In genomic region chr10:86393401-86393800, GRCh38 we compare ENCODE assay signal across 2 cellular contexts.
TF ChIP-seq lines count a peak whose summit lies in the region.

No MANE protein-coding gene starts in this region.

TF ChIP-seq in HEK293, 187 proteins besides CTCF, POLR2A, EP300 and RAD21:
- TF ChIP-seq ZNF692 (tag by site-specific recombination; IDR thresholded peaks at IDR 0.05) (no peak), ZNF629 (tag by site-specific recombination; IDR thresholded peaks at IDR 0.05) (peak; percentile 20; the same call in 1 of the 2 replicates), RBAK (tag by site-specific recombination; IDR thresholded peaks at IDR 0.05) (no peak), ZNF580 (tag by site-specific recombination; IDR thresholded peaks at IDR 0.05) (no peak), ZNF18 (tag by site-specific recombination; IDR thresholded peaks at IDR 0.05) (no peak), ZNF830 (tag by site-specific recombination; IDR thresholded peaks at IDR 0.05; ENCODE audit: low read depth) (no peak), ATF2 (tag by site-specific recombination; IDR thresholded peaks at IDR 0.05; ENCODE audit: low read depth) (0 out of 2 replicates have a peak, but pooled peaks have one; percentile 19)
TF ChIP-seq in HEK293: peak in this region for 2.

TF ChIP-seq in GM12878, 131 proteins besides CTCF, POLR2A, EP300 and RAD21:
- TF ChIP-seq SMAD1 (IDR thresholded peaks at IDR 0.05; ENCODE audit: low read depth, partially characterized antibody) = no peak
- no peak for TF ChIP-seq NBN (IDR thresholded peaks at IDR 0.05)
- TF ChIP-seq ZNF687 (IDR thresholded peaks at IDR 0.05) = no peak
- TF ChIP-seq EGR1 (IDR thresholded peaks at IDR 0.05; ENCODE audit: borderline replicate concordance in 1 of 2, low read depth in 2 of 2, low read length in 2 of 2) = no peak
- TF ChIP-seq SMARCA5 (IDR thresholded peaks at IDR 0.05) = no peak
- TF ChIP-seq NFYA (IDR thresholded peaks at IDR 0.05; ENCODE audit: borderline replicate concordance, low read depth, low read length) = no peak
- TF ChIP-seq SMAD5 (IDR thresholded peaks at IDR 0.05; ENCODE audit: low read depth) = no peak
- TF ChIP-seq GABPA (IDR thresholded peaks at IDR 0.05; ENCODE audit: low read depth) = no peak
- no peak for TF ChIP-seq RB1 (IDR thresholded peaks at IDR 0.05; ENCODE audit: borderline replicate concordance)
- no peak for TF ChIP-seq ZBTB40 (IDR thresholded peaks at IDR 0.05; ENCODE audit: borderline replicate concordance)
- TF ChIP-seq SIN3A (IDR thresholded peaks at IDR 0.05; ENCODE audit: low read depth, low read length) = no peak
- no peak for TF ChIP-seq TCF12 (IDR thresholded peaks at IDR 0.05; ENCODE audit: low read depth, low read length)
